Comparison of ENCODE assay signal across 26 cellular contexts in the genomic region with DNA sequence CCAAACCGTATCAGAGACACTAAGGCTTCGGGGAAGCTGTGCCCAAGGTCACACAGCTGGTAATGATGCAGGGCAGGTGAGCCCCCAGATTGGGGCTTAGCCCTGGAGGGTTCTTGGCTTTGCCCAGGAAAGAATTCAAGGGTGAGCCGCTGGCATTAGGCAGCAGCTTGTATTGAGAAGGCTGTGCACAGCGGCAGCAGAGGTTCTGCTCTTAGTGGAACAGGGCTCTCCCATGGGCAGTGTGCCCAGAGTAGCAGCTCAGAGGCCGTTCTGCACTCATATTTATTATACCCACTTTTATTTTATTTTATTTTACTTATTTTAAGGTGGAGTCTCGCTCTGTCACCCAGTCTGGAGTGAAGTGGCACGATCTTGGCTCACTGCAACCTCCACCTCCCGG.
"Had no signal": no experiment of that assay in that cellular context is flagged by ENCODE, and none has a peak within 500 bp of the region (broad histone marks: within the 10 kb centered on the region; RNA-seq: fewer than 3 reads in every experiment).

No MANE protein-coding gene starts in this region.

- ATAC-seq: activated CD8-positive, alpha-beta memory T cell treated with anti-CD3 and anti-CD28 coated beads, Interleukin-2, amount 10 ng/mL, durations not matched to agents 7 days and 5 days; activated naive CD4-positive, alpha-beta T cell treated with anti-CD3 and anti-CD28 coated beads, Interleukin-2, amount 50 U/mL, for 72 hours; activated naive CD8-positive, alpha-beta T cell treated with anti-CD3 and anti-CD28 coated beads, Interleukin-2, amount 50 U/mL, for 24 hours; K562; T-cell had no signal

- DNase-seq: activated B cell treated with CpG ODN at 0.5 μM for 24 hours; activated CD4-positive, alpha-beta T cell treated with anti-CD3 and anti-CD28 coated beads for 1 hour; activated CD4-positive, alpha-beta T cell treated with anti-CD3 and anti-CD28 coated beads, Interleukin-2, amount 10 ng/mL, durations not matched to agents 24 days and 14 days; activated CD4-positive, alpha-beta T cell treated with anti-CD3 and anti-CD28 coated beads, Interleukin-2, amount 50 U/mL, for 48 hours; activated CD8-positive, alpha-beta memory T cell treated with anti-CD3 and anti-CD28 coated beads, Interleukin-2, amount 10 ng/mL, durations not matched to agents 7 days and 5 days; activated effector memory CD4-positive, alpha-beta T cell treated with anti-CD3 and anti-CD28 coated beads, Interleukin-2, amount 50 U/mL, for 16 hours; activated naive CD4-positive, alpha-beta T cell treated with Interleukin-2 at 50 U/mL for 16 hours; activated naive CD8-positive, alpha-beta T cell treated with anti-CD3 and anti-CD28 coated beads, Interleukin-2, amount 50 U/mL, for 24 hours; activated T-cell treated with anti-CD3 and anti-CD28 coated beads, Interleukin-2, amount 50 U/mL, for 24 hours; amniotic stem cell; Karpas-422; NCI-H146; NCI-H2029; NCI-H2107; NCI-H2171 treated with DMSO at 0.1 percent for 48 hours; NCI-H226; NCI-H526; NK-92 treated with Interleukin-12 subunit alpha and Interleukin-12 subunit beta, amount 100 ng/mL, for 24 hours; Peyer's patch; SIG-M5; T-cell; T-helper 2 cell; T1000 had no signal

- H3K36me3 ChIP-seq: Peyer's patch had no signal

- H3K27ac ChIP-seq: Peyer's patch, RWPE1 had no signal

- H3K27me3 ChIP-seq: Peyer's patch had no signal

- H3K4me3 ChIP-seq: K562, Peyer's patch had no signal

- H3K9me3 ChIP-seq: Peyer's patch had no signal
